In the genomic region with DNA sequence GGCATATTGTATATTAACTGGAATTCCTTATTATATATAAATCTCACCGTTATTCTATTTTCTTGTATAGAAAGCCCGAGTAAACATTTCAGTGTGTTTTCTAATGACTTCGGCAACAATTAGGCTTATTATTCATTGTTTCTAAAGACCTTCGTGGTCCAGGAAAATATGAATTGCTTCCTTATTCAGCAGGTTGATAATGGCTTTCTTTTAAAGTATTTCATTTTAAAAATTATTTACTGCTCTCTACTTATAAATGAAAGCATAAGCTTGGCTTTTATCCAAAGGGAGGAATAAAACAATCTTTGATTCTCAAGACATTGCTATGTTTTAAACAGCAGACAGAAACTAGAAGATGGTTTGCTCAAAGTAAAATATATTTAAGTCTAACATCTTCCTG, we compare ENCODE assay signal across 27 cellular contexts.
DNase-seq lines count a peak whose midpoint lies in the region; ATAC-seq, FAIRE-seq and TF ChIP-seq lines count a peak whose summit lies in the region.
"Had no signal": no experiment of that assay in that cellular context is flagged by ENCODE, and none has a peak within 500 bp of the region (broad histone marks: within the 10 kb centered on the region; RNA-seq: fewer than 3 reads in every experiment).

No MANE protein-coding gene starts in this region.

- 30% methylated on average over 4 of the region's 4 CpGs for WGBS in K562 (ENCODE audit: insufficient coverage, low coverage, missing lambda C conversion rate)

- FAIRE-seq in K562 (lab: Jason Lieb, UNC), result no peak
- FAIRE-seq: A204.1, GM12878, GM12892, GM18507 had no signal

- no peak overlapping the region for H3K4me3 ChIP-seq in K562
- H3K4me3 ChIP-seq in HAP-1, result no peak overlapping the region
- H3K4me3 ChIP-seq in left ventricle myocardium inferior, result no peak overlapping the region
- H3K4me3 ChIP-seq: BLaER1, GM12878 had no signal

- H3K27me3 ChIP-seq in K562 (ENCODE audit: control insufficient read depth in 2 of 2, insufficient read depth in 2 of 2, low read length in 2 of 2), result no peaks in the 10 kb centered on the region
- no peaks in the 10 kb centered on the region for H3K27me3 ChIP-seq in HAP-1 (ENCODE audit: low read depth)
- H3K27me3 ChIP-seq in left ventricle myocardium inferior (ENCODE audit: low read depth), result no peaks in the 10 kb centered on the region
- H3K27me3 ChIP-seq: BE2C, BLaER1 had no signal

- BruUV-seq in K562 (replicated peaks; lab: Mats Ljungman, UMichigan), result no TSS peak

- in situ Hi-C loops in SK-MEL-5 (cut with HindIII; ENCODE audit: low pct_unique_long_range_greater_than_20kb, low sequenced_read_pairs) (no loop called here), K562 (cut with MboI) (no loop called here), HAP-1 (cut with MboI; ENCODE audit: low sequenced_read_pairs) (no loop called here)

- H3K36me3 Mint-ChIP-seq in effector memory CD8-positive, alpha-beta T cell (ENCODE audit: insufficient read depth), result no peaks in the 10 kb centered on the region
- H3K36me3 Mint-ChIP-seq: CD14-positive monocyte; CD4-positive, alpha-beta memory T cell; CD4-positive, CD25-positive, alpha-beta regulatory T cell; CD8-positive, alpha-beta memory T cell had no signal

- intact Hi-C loops in K562 (cut with micrococcal nuclease) (no loop called here), left ventricle myocardium inferior (cut with micrococcal nuclease) (no loop called here)

- H3K9me3 ChIP-seq in K562 (replicated peaks; ENCODE audit: control insufficient read depth, insufficient read depth, low read depth, low read length) (no peaks in the 10 kb centered on the region), HAP-1 (no peaks in the 10 kb centered on the region), left ventricle myocardium inferior (replicated peaks) (no peaks in the 10 kb centered on the region)
- H3K9me3 ChIP-seq: BE2C, BLaER1 had no signal

- TF ChIP-seq EP300 in K562 (IDR thresholded peaks at IDR 0.05; ENCODE audit: low read length), result no peak

- 0 out of 2 replicates have a peak overlapping the region, but pooled peaks have one; percentile 34 for H2AFZ ChIP-seq in K562 (ENCODE audit: low read depth, low read length)

- no peak for TF ChIP-seq POLR2A in K562 (conservative IDR thresholded peaks at IDR 0.05)

- peak; percentile 56 for DNase-seq in SK-MEL-5 (ENCODE audit: low read depth, low spot score)
- no peak for DNase-seq in K562 (ENCODE audit: extremely low read depth in 1 of 4, low spot score in 3 of 4)
- peak; percentile 61 for DNase-seq in foreskin melanocyte
- DNase-seq in HAP-1 (ENCODE audit: low spot score in 2 of 2), result no peak
- DNase-seq in effector memory CD8-positive, alpha-beta T cell, result no peak
- DNase-seq in COR-L47 (lab: John Stamatoyannopoulos, UW), result no peak
- no peak for DNase-seq in left ventricle myocardium inferior
- DNase-seq: 8988T; ACHN; BE2C; C1 segment of cervical spinal cord; CD4-positive, alpha-beta memory T cell; CD4-positive, CD25-positive, alpha-beta regulatory T cell; CD8-positive, alpha-beta memory T cell; DMS 273 treated with DMSO at 0.1 percent for 48 hours; DMS153; DMS53; DMS79; DND-41; EL; GDM1 had no signal

- no peaks in the 10 kb centered on the region for H3K4me1 ChIP-seq in K562 (replicated peaks in 1 of 2; ENCODE audit: control insufficient read depth in 2 of 2, insufficient read depth in 2 of 2, low read length in 2 of 2)
- H3K4me1 ChIP-seq in HAP-1, result no peaks in the 10 kb centered on the region
- peaks cover 11% of the 10 kb centered on the region for H3K4me1 ChIP-seq in left ventricle myocardium inferior
- H3K4me1 ChIP-seq: BLaER1 had no signal

- TF ChIP-seq CTCF in K562 (IDR thresholded peaks at IDR 0.05 in 2 of 3, conservative IDR thresholded peaks at IDR 0.05 in 1 of 3; ENCODE audit: insufficient read depth in 2 of 3, low read depth in 1 of 3, low read length in 3 of 3), result no peak
- TF ChIP-seq CTCF in left ventricle myocardium inferior (IDR thresholded peaks at IDR 0.05; ENCODE audit: borderline replicate concordance), result no peak

- H3K27ac ChIP-seq in K562 (ENCODE audit: extremely low read depth, low read depth, low read length), result no peak overlapping the region
- H3K27ac ChIP-seq in left ventricle myocardium inferior (replicated peaks), result no peak overlapping the region
- H3K27ac ChIP-seq: BLaER1 had no signal

- no peak for ATAC-seq in K562
- no peak for ATAC-seq in effector memory CD8-positive, alpha-beta T cell (replicated peaks)
- ATAC-seq: GM12878 had no signal

- H3K9me3 Mint-ChIP-seq in effector memory CD8-positive, alpha-beta T cell, result peaks cover 0 to 9% of the 10 kb centered on the region in 2 donors
- H3K9me3 Mint-ChIP-seq: CD14-positive monocyte; CD8-positive, alpha-beta memory T cell had no signal

- TF ChIP-seq RAD21 in K562 (CRISPR knock-in tag; conservative IDR thresholded peaks at IDR 0.05 in 1 of 2, IDR thresholded peaks at IDR 0.05 in 1 of 2), result no peak

- CTCF ChIA-PET in K562 (lab: Yijun Ruan, JAX; ENCODE audit: low intra/inter-chr PET ratio), result no interaction called here

- H3K4me2 ChIP-seq in K562 (ENCODE audit: insufficient read depth, low read length), result no peak overlapping the region
- H3K4me2 ChIP-seq: BLaER1 had no signal

- no peaks in the 10 kb centered on the region for H3K4me1 Mint-ChIP-seq in effector memory CD8-positive, alpha-beta T cell (ENCODE audit: low read depth in 2 of 2)
- H3K4me1 Mint-ChIP-seq: CD4-positive, alpha-beta memory T cell; CD4-positive, CD25-positive, alpha-beta regulatory T cell; CD8-positive, alpha-beta memory T cell had no signal

- H4K20me1 ChIP-seq in K562 (replicated peaks; ENCODE audit: control insufficient read depth, insufficient read depth, low read length), result no peaks in the 10 kb centered on the region
- H4K20me1 ChIP-seq: BLaER1 had no signal

- no peaks in the 10 kb centered on the region for H3K27me3 Mint-ChIP-seq in effector memory CD8-positive, alpha-beta T cell
- H3K27me3 Mint-ChIP-seq: CD4-positive, alpha-beta memory T cell; CD4-positive, CD25-positive, alpha-beta regulatory T cell; CD8-positive, alpha-beta memory T cell had no signal

- no peaks in the 10 kb centered on the region for H3K9me1 ChIP-seq in K562 (ENCODE audit: control insufficient read depth, insufficient read depth, low read length)

- POLR2A ChIA-PET in K562 (lab: Yijun Ruan, JAX), result no interaction called here

- no peak overlapping the region for H3K4me3 Mint-ChIP-seq in effector memory CD8-positive, alpha-beta T cell
- H3K4me3 Mint-ChIP-seq: CD14-positive monocyte; CD4-positive, alpha-beta memory T cell; CD4-positive, CD25-positive, alpha-beta regulatory T cell; CD8-positive, alpha-beta memory T cell had no signal

- H3K9ac ChIP-seq in K562 (ENCODE audit: insufficient read depth in 1 of 2, low read depth in 2 of 2, low read length in 2 of 2), result no peak overlapping the region
- H3K9ac ChIP-seq: BLaER1 had no signal

- H3K36me3 ChIP-seq in K562 (ENCODE audit: control insufficient read depth, insufficient read depth, low read length) (no peaks in the 10 kb centered on the region), HAP-1 (replicated peaks) (no peaks in the 10 kb centered on the region), left ventricle myocardium inferior (no peaks in the 10 kb centered on the region)
- H3K36me3 ChIP-seq: BE2C, BLaER1 had no signal

- no peak overlapping the region for H3K27ac Mint-ChIP-seq in effector memory CD8-positive, alpha-beta T cell
- H3K27ac Mint-ChIP-seq: CD14-positive monocyte; CD4-positive, alpha-beta memory T cell; CD8-positive, alpha-beta memory T cell had no signal

- no peaks in the 10 kb centered on the region for H3K79me2 ChIP-seq in K562 (ENCODE audit: control insufficient read depth, insufficient read depth, low read length)

TF ChIP-seq in K562, 482 proteins besides CTCF, POLR2A, EP300 and RAD21 (continues in another document):
- TF ChIP-seq ZNF785 (CRISPR knock-in tag; IDR thresholded peaks at IDR 0.05) (no peak), MEF2A (IDR thresholded peaks at IDR 0.05; ENCODE audit: control insufficient read depth, low read depth, low read length) (no peak), ZNF263 (CRISPR knock-in tag; IDR thresholded peaks at IDR 0.05; ENCODE audit: borderline replicate concordance) (no peak), KLF16 (IDR thresholded peaks at IDR 0.05) (no peak), PHF20 (IDR thresholded peaks at IDR 0.05; ENCODE audit: partially characterized antibody) (no peak), CBX5 (IDR thresholded peaks at IDR 0.05; ENCODE audit: borderline replicate concordance, low read depth) (no peak)
- TF ChIP-seq, protein P1, sequence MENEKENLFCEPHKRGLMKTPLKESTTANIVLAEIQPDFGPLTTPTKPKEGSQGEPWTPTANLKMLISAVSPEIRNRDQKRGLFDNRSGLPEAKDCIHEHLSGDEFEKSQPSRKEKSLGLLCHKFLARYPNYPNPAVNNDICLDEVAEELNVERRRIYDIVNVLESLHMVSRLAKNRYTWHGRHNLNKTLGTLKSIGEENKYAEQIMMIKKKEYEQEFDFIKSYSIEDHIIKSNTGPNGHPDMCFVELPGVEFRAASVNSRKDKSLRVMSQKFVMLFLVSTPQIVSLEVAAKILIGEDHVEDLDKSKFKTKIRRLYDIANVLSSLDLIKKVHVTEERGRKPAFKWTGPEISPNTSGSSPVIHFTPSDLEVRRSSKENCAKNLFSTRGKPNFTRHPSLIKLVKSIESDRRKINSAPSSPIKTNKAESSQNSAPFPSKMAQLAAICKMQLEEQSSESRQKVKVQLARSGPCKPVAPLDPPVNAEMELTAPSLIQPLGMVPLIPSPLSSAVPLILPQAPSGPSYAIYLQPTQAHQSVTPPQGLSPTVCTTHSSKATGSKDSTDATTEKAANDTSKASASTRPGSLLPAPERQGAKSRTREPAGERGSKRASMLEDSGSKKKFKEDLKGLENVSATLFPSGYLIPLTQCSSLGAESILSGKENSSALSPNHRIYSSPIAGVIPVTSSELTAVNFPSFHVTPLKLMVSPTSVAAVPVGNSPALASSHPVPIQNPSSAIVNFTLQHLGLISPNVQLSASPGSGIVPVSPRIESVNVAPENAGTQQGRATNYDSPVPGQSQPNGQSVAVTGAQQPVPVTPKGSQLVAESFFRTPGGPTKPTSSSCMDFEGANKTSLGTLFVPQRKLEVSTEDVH (IDR thresholded peaks at IDR 0.05; ENCODE audit: low read depth, partially characterized antibody), result no peak

Comparison
In these comparisons a context has a peak if more than half of its experiments do, and no peak if none do; other contexts are left out.
1. DNase-seq: peak in SK-MEL-5 (single experiment) and foreskin melanocyte (single experiment); none in K562 (0 of 4), HAP-1 (0 of 2), effector memory CD8-positive, alpha-beta T cell (0 of 3), COR-L47 (single experiment) and left ventricle myocardium inferior (single experiment).